ENCODE assay signal across 11 cellular contexts in genomic region chr7:7177044-7177517, GRCh38. TPM values are rescaled to one million over a fixed set of nuclear protein-coding genes. Genes with fewer than 3 reads are reported as not detected.
DNase-seq lines count a peak whose midpoint lies in the region; FAIRE-seq and TF ChIP-seq lines count a peak whose summit lies in the region.
"Had no signal": no experiment of that assay in that cellular context is flagged by ENCODE, and none has a peak within 500 bp of the region (broad histone marks: within the 10 kb centered on the region; RNA-seq: fewer than 3 reads in every experiment).

No MANE protein-coding gene starts in this region.

- 0 out of 2 replicates have a peak, but pooled peaks cover 4% of the 10 kb centered on the region for H3K9me3 ChIP-seq in SK-N-SH
- peaks cover 19% of the 10 kb centered on the region for H3K9me3 ChIP-seq in skeletal muscle satellite cell (replicated peaks; ENCODE audit: low read length)
- H3K9me3 ChIP-seq in kidney (ENCODE audit: control insufficient read depth in 1 of 2, low read length in 2 of 2) = no peaks in the 10 kb centered on the region

- no peak for TF ChIP-seq RAD21 in SK-N-SH (IDR thresholded peaks at IDR 0.05; ENCODE audit: low read length)

- no peaks in the 10 kb centered on the region for H3K9me2 ChIP-seq in SK-N-SH

- no peaks in the 10 kb centered on the region for H3K79me2 ChIP-seq in SK-N-SH (ENCODE audit: insufficient read depth)

- FAIRE-seq in H54 (lab: Jason Lieb, UNC) (no peak), kidney (lab: Jason Lieb, UNC) (no peak)

- H3K4me3 ChIP-seq in SK-N-SH (ENCODE audit: low read depth in 2 of 2, low read length in 1 of 2) = no peak overlapping the region
- peak overlapping the region; percentile 30 for H3K4me3 ChIP-seq in skeletal muscle satellite cell (ENCODE audit: low read length)
- no peak overlapping the region for H3K4me3 ChIP-seq in kidney (ENCODE audit: low read length in 2 of 2)

- H3K4me2 ChIP-seq in SK-N-SH (peak overlapping the region; percentile 50), skeletal muscle satellite cell (ENCODE audit: low read length) (peak overlapping the region; percentile 76)

- CTCF ChIA-PET in SK-N-SH (lab: Yijun Ruan, JAX) = interaction anchor here (1.4 kb wide), 1 partner anchor 73 kb away, joined by 8 read pairs; no protein-coding TSS in a partner anchor

- H3K4me1 ChIP-seq in SK-N-SH (ENCODE audit: control insufficient read depth in 1 of 2, insufficient read depth in 2 of 2, low read depth in 1 of 2, low read length in 1 of 2) = peaks cover 14 to 20% of the 10 kb centered on the region in 2 experiments
- peaks cover 45% of the 10 kb centered on the region for H3K4me1 ChIP-seq in skeletal muscle satellite cell (ENCODE audit: control insufficient read depth, insufficient read depth, low read length)
- peaks cover 0 to 3% of the 10 kb centered on the region in 2 donors for H3K4me1 ChIP-seq in kidney (ENCODE audit: control insufficient read depth in 1 of 2, insufficient read depth in 1 of 2, low read depth in 1 of 2, low read length in 2 of 2)

- peaks cover 26% of the 10 kb centered on the region for H3F3A ChIP-seq in SK-N-SH (replicated peaks; ENCODE audit: insufficient read depth)

- intact Hi-C loops in kidney (cut with DNase I) = no loop called here

- H4K20me1 ChIP-seq in SK-N-SH (ENCODE audit: insufficient read depth) = no peaks in the 10 kb centered on the region

- peak in 1 of 2 experiments; percentile 50; a peak in 1 of 4 replicates for TF ChIP-seq EP300 in SK-N-SH (IDR thresholded peaks at IDR 0.05; ENCODE audit: borderline replicate concordance in 1 of 2, low read depth in 1 of 2, low read length in 1 of 2)

- H3K9ac ChIP-seq in SK-N-SH = peak overlapping the region; percentile 38; the same call in 1 of the 2 replicates
- H3K9ac ChIP-seq in skeletal muscle satellite cell (ENCODE audit: low read depth, low read length) = peak overlapping the region; percentile 78
- H3K9ac ChIP-seq in kidney (ENCODE audit: low read length in 2 of 2) = peak overlapping the region in 1 of 2 donors; percentile 24

- H3K27me3 ChIP-seq in SK-N-SH (ENCODE audit: insufficient read depth) = no peaks in the 10 kb centered on the region
- no peaks in the 10 kb centered on the region for H3K27me3 ChIP-seq in skeletal muscle satellite cell (ENCODE audit: control insufficient read depth, insufficient read depth, low read length)

- TF ChIP-seq POLR2A in H54 (IDR thresholded peaks at IDR 0.05; ENCODE audit: low read depth, low read length) = no peak

- DNase-seq in H54 (ENCODE audit: insufficient read length, low spot score) = peak; percentile 50
- DNase-seq in SK-N-SH = no peak
- peak; percentile 50 for DNase-seq in fibroblast of peridontal ligament (ENCODE audit: extremely low read depth)
- no peak for DNase-seq in ecto neural progenitor cell (ENCODE audit: low spot score)
- no peak for DNase-seq in activated CD4-positive, CD25-positive, alpha-beta regulatory T cell (lab: John Stamatoyannopoulos, UW)
- no peak for DNase-seq in kidney
- DNase-seq in stimulated activated CD4-positive, alpha-beta T cell treated with anti-CD3 and anti-CD28 coated beads, Interleukin-1b, Interleukin-23, amount 100 ng/mL, for 48 hours = no peak
- DNase-seq: naive thymus-derived CD8-positive, alpha-beta T cell; NCI-H1436 treated with DMSO at 0.1 percent for 48 hours; stimulated activated naive CD4-positive, alpha-beta T cell treated with Interleukin-2 at 50 U/mL for 16 hours had no signal

- 72% methylated on average over 1 of the region's 1 CpG for WGBS in SK-N-SH (ENCODE audit: low lambda C conversion rate)

- H3K36me3 ChIP-seq in SK-N-SH (replicated peaks in 1 of 2; ENCODE audit: control insufficient read depth in 1 of 2, insufficient read depth in 2 of 2, low read length in 1 of 2) (no peaks in the 10 kb centered on the region), skeletal muscle satellite cell (ENCODE audit: insufficient read depth, low read length) (peaks cover 4% of the 10 kb centered on the region), kidney (ENCODE audit: control insufficient read depth in 1 of 2, insufficient read depth in 2 of 2, low read length in 2 of 2) (no peaks in the 10 kb centered on the region)

- TF ChIP-seq CTCF in SK-N-SH (IDR thresholded peaks at IDR 0.05) (no peak), kidney (IDR thresholded peaks at IDR 0.05; ENCODE audit: borderline replicate concordance, extremely low read depth, insufficient read depth) (no peak)

- H3K27ac ChIP-seq in SK-N-SH (ENCODE audit: low read depth in 2 of 2, low read length in 1 of 2) (peak overlapping the region; percentile 53 to 83), kidney (ENCODE audit: low read depth in 2 of 2, low read length in 2 of 2) (no peak overlapping the region)

- peak overlapping the region; percentile 69 for H2AFZ ChIP-seq in SK-N-SH (ENCODE audit: low read depth)

- POLR2A ChIA-PET in SK-N-SH (lab: Yijun Ruan, JAX) = no interaction called here

TF ChIP-seq in SK-N-SH, 30 proteins besides CTCF, POLR2A, EP300 and RAD21 (continues in another document):
- TF ChIP-seq RFX5 (IDR thresholded peaks at IDR 0.05; ENCODE audit: low read length) = no peak
- TF ChIP-seq, protein P1, sequence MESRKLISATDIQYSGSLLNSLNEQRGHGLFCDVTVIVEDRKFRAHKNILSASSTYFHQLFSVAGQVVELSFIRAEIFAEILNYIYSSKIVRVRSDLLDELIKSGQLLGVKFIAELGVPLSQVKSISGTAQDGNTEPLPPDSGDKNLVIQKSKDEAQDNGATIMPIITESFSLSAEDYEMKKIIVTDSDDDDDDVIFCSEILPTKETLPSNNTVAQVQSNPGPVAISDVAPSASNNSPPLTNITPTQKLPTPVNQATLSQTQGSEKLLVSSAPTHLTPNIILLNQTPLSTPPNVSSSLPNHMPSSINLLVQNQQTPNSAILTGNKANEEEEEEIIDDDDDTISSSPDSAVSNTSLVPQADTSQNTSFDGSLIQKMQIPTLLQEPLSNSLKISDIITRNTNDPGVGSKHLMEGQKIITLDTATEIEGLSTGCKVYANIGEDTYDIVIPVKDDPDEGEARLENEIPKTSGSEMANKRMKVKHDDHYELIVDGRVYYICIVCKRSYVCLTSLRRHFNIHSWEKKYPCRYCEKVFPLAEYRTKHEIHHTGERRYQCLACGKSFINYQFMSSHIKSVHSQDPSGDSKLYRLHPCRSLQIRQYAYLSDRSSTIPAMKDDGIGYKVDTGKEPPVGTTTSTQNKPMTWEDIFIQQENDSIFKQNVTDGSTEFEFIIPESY (IDR thresholded peaks at IDR 0.05; ENCODE audit: borderline replicate concordance, low read depth) = no peak
- peak; percentile 83 for TF ChIP-seq JUND (IDR thresholded peaks at IDR 0.05)
- TF ChIP-seq NRF1 (IDR thresholded peaks at IDR 0.05; ENCODE audit: low read depth, low read length) = no peak
- TF ChIP-seq GABPA (IDR thresholded peaks at IDR 0.05; ENCODE audit: low read depth) = no peak
- TF ChIP-seq, protein P2, sequence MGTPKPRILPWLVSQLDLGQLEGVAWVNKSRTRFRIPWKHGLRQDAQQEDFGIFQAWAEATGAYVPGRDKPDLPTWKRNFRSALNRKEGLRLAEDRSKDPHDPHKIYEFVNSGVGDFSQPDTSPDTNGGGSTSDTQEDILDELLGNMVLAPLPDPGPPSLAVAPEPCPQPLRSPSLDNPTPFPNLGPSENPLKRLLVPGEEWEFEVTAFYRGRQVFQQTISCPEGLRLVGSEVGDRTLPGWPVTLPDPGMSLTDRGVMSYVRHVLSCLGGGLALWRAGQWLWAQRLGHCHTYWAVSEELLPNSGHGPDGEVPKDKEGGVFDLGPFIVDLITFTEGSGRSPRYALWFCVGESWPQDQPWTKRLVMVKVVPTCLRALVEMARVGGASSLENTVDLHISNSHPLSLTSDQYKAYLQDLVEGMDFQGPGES (IDR thresholded peaks at IDR 0.05; ENCODE audit: low read depth, low read length) = no peak
- TF ChIP-seq EZH2phosphoT487 (IDR thresholded peaks at IDR 0.05; ENCODE audit: borderline replicate concordance, low read depth) = no peak
- TF ChIP-seq, protein P3, sequence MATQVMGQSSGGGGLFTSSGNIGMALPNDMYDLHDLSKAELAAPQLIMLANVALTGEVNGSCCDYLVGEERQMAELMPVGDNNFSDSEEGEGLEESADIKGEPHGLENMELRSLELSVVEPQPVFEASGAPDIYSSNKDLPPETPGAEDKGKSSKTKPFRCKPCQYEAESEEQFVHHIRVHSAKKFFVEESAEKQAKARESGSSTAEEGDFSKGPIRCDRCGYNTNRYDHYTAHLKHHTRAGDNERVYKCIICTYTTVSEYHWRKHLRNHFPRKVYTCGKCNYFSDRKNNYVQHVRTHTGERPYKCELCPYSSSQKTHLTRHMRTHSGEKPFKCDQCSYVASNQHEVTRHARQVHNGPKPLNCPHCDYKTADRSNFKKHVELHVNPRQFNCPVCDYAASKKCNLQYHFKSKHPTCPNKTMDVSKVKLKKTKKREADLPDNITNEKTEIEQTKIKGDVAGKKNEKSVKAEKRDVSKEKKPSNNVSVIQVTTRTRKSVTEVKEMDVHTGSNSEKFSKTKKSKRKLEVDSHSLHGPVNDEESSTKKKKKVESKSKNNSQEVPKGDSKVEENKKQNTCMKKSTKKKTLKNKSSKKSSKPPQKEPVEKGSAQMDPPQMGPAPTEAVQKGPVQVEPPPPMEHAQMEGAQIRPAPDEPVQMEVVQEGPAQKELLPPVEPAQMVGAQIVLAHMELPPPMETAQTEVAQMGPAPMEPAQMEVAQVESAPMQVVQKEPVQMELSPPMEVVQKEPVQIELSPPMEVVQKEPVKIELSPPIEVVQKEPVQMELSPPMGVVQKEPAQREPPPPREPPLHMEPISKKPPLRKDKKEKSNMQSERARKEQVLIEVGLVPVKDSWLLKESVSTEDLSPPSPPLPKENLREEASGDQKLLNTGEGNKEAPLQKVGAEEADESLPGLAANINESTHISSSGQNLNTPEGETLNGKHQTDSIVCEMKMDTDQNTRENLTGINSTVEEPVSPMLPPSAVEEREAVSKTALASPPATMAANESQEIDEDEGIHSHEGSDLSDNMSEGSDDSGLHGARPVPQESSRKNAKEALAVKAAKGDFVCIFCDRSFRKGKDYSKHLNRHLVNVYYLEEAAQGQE (IDR thresholded peaks at IDR 0.05; ENCODE audit: low read depth, low read length) = no peak
- no peak for TF ChIP-seq USF1 (IDR thresholded peaks at IDR 0.05; ENCODE audit: borderline replicate concordance, low read depth)
- TF ChIP-seq FOSL2 (IDR thresholded peaks at IDR 0.05; ENCODE audit: borderline replicate concordance, low read depth) = peak; percentile 86

RNA-seq across cellular contexts. Expression of gene C1GALT1, which starts 5.3 kb away (rescaled TPM):
- polyA plus RNA-seq in SK-N-SH (2012; rRNA removed) = 15.2 and 16.4 TPM in 2 replicates
- polyA plus RNA-seq in SK-N-SH (2012; cell fraction: cytosol; rRNA removed) = 21.5 and 25.5 TPM in 2 replicates
- 10.5 and 18.6 TPM in 2 replicates for polyA plus RNA-seq in SK-N-SH (2012; cell fraction: nucleus; rRNA removed)
- 71.6 and 93.3 TPM in 2 replicates for total RNA-seq in skeletal muscle satellite cell (2012; rRNA removed)
- 43.0 TPM for total RNA-seq in kidney
- 16.0 TPM for polyA plus RNA-seq in kidney (ENCODE audit: insufficient read depth, low read depth, low replicate concordance)

Comparison
In these comparisons a context has a peak if more than half of its experiments do, and no peak if none do; other contexts are left out.
1. DNase-seq: peak in H54 (single experiment) and fibroblast of peridontal ligament (single experiment); none in SK-N-SH (single experiment), ecto neural progenitor cell (single experiment), activated CD4-positive, CD25-positive, alpha-beta regulatory T cell (0 of 4), kidney (single experiment) and stimulated activated CD4-positive, alpha-beta T cell treated with anti-CD3 and anti-CD28 coated beads, Interleukin-1b, Interleukin-23, amount 100 ng/mL, for 48 hours (single experiment).
2. H3K27ac ChIP-seq: peak in SK-N-SH (2 of 2); none in kidney (0 of 2).